1 cellular context compared by ENCODE assay signal in genomic region chr15:40722934-40723333, GRCh38.
TF ChIP-seq lines count a peak whose summit lies in the region.

No MANE protein-coding gene starts in this region.

TF ChIP-seq in GM12878, 131 proteins besides CTCF, POLR2A, EP300 and RAD21:
- TF ChIP-seq USF2 (IDR thresholded peaks at IDR 0.05; ENCODE audit: borderline replicate concordance, low read depth, low read length) (no peak), ESRRA (IDR thresholded peaks at IDR 0.05; ENCODE audit: low read length) (no peak), TAF1 (IDR thresholded peaks at IDR 0.05; ENCODE audit: borderline replicate concordance, low read depth, low read length) (no peak), CHD2 (IDR thresholded peaks at IDR 0.05; ENCODE audit: borderline replicate concordance, low read depth, low read length) (no peak), HSF1 (IDR thresholded peaks at IDR 0.05; ENCODE audit: low read depth, low read length) (no peak), BMI1 (IDR thresholded peaks at IDR 0.05; ENCODE audit: borderline replicate concordance) (no peak), TBL1XR1 (IDR thresholded peaks at IDR 0.05; ENCODE audit: low read depth, low read length) (no peak), IKZF1 (conservative IDR thresholded peaks at IDR 0.05) (no peak), PRDM15 (CRISPR knock-in tag; IDR thresholded peaks at IDR 0.05) (no peak), E2F4 (IDR thresholded peaks at IDR 0.05; ENCODE audit: low read depth, low read length) (no peak), BRCA1 (IDR thresholded peaks at IDR 0.05; ENCODE audit: low read depth, low read length) (no peak), NFYA (IDR thresholded peaks at IDR 0.05; ENCODE audit: borderline replicate concordance, low read depth, low read length) (no peak), NFXL1 (IDR thresholded peaks at IDR 0.05; ENCODE audit: borderline replicate concordance) (no peak), SMAD1 (IDR thresholded peaks at IDR 0.05; ENCODE audit: low read depth, partially characterized antibody) (no peak), SMARCA5 (IDR thresholded peaks at IDR 0.05) (no peak), MYC (IDR thresholded peaks at IDR 0.05; ENCODE audit: insufficient read depth, insufficient read length, insufficient replicate concordance, low read length, severe bottlenecking) (no peak), REST (IDR thresholded peaks at IDR 0.05; ENCODE audit: low read depth, low read length) (no peak), ZNF24 (IDR thresholded peaks at IDR 0.05) (no peak)
- TF ChIP-seq, protein P1, sequence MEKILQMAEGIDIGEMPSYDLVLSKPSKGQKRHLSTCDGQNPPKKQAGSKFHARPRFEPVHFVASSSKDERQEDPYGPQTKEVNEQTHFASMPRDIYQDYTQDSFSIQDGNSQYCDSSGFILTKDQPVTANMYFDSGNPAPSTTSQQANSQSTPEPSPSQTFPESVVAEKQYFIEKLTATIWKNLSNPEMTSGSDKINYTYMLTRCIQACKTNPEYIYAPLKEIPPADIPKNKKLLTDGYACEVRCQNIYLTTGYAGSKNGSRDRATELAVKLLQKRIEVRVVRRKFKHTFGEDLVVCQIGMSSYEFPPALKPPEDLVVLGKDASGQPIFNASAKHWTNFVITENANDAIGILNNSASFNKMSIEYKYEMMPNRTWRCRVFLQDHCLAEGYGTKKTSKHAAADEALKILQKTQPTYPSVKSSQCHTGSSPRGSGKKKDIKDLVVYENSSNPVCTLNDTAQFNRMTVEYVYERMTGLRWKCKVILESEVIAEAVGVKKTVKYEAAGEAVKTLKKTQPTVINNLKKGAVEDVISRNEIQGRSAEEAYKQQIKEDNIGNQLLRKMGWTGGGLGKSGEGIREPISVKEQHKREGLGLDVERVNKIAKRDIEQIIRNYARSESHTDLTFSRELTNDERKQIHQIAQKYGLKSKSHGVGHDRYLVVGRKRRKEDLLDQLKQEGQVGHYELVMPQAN (conservative IDR thresholded peaks at IDR 0.05): no peak
- TF ChIP-seq, protein P2, sequence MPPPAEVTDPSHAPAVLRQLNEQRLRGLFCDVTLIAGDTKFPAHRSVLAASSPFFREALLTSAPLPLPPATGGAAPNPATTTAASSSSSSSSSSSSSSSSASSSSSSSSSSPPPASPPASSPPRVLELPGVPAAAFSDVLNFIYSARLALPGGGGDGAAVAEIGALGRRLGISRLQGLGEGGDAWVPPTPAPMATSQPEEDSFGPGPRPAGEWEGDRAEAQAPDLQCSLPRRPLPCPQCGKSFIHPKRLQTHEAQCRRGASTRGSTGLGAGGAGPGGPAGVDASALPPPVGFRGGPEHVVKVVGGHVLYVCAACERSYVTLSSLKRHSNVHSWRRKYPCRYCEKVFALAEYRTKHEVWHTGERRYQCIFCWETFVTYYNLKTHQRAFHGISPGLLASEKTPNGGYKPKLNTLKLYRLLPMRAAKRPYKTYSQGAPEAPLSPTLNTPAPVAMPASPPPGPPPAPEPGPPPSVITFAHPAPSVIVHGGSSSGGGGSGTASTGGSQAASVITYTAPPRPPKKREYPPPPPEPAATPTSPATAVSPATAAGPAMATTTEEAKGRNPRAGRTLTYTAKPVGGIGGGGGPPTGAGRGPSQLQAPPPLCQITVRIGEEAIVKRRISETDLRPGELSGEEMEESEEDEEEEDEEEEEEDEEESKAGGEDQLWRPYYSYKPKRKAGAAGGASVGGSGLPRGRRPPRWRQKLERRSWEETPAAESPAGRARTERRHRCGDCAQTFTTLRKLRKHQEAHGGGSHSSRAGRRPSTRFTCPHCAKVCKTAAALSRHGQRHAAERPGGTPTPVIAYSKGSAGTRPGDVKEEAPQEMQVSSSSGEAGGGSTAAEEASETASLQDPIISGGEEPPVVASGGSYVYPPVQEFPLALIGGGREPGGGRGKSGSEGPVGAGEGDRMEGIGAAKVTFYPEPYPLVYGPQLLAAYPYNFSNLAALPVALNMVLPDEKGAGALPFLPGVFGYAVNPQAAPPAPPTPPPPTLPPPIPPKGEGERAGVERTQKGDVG (CRISPR knock-in tag; IDR thresholded peaks at IDR 0.05): no peak
